In the genomic region with DNA sequence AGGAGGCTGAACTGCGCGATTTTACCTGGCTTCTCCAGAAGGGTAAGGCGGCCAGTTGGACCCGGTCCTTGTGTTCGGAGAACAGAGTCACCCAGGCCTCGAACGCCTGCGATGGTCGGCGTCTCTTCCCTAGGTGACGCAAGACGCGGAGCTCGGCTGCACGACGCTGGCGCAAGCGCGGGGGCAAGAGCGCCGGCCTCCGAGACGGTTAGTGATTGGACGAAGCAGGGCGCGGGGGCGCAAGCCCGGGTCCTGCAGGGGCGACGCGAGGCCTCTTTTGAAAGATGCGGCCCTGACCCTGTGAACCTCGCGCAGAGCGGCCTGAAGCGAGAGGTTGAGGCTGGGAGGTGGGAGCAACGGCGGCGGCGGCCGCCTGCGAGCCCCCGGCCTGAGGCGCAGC, we compare ENCODE assay signal across 31 cellular contexts. TPM values are rescaled to one million over a fixed set of nuclear protein-coding genes. Genes with fewer than 3 reads are reported as not detected.
"Had no signal": no experiment of that assay in that cellular context is flagged by ENCODE, and none has a peak within 500 bp of the region (broad histone marks: within the 10 kb centered on the region; RNA-seq: fewer than 3 reads in every experiment).

No MANE protein-coding gene starts in this region.

- H3K4me3 ChIP-seq: ascending aorta, cardiac muscle cell, Peyer's patch had no signal

- DNase-seq: activated CD4-positive, alpha-beta T cell treated with anti-CD3 and anti-CD28 coated beads for 36 hours; activated CD4-positive, alpha-beta T cell treated with anti-CD3 and anti-CD28 coated beads, Interleukin-2, amount 10 ng/mL, durations not matched to agents 7 days and 5 days; activated CD4-positive, alpha-beta T cell treated with anti-CD3 and anti-CD28 coated beads, Interleukin-2, amount 50 U/mL, for 48 hours; activated CD8-positive, alpha-beta T cell treated with anti-CD3 and anti-CD28 coated beads, Interleukin-2, amount 10 ng/mL, durations not matched to agents 7 days and 5 days; activated naive CD4-positive, alpha-beta T cell; activated naive CD4-positive, alpha-beta T cell treated with anti-CD3 and anti-CD28 coated beads, Interleukin-2, amount 50 U/mL, for 16 hours; activated naive CD8-positive, alpha-beta T cell treated with anti-CD3 and anti-CD28 coated beads for 36 hours; activated T-cell treated with anti-CD3 and anti-CD28 coated beads, Interleukin-2, amount 50 U/mL, for 24 hours; amniotic stem cell; MM.1S; MV-4-11; NCI-H1092; NCI-H1436 treated with DMSO at 0.1 percent for 48 hours; NCI-H1694 treated with DMSO at 0.1 percent for 48 hours; NCI-H2029; NCI-H2107; NCI-H2171; NCI-H510A; NCI-H526; NCI-H748 treated with DMSO at 0.1 percent for 48 hours; NK-92 treated with Interleukin-12 subunit alpha and Interleukin-12 subunit beta, amount 100 ng/mL, for 24 hours; PC-3; Peyer's patch; RPMI8226 had no signal

- H3K4me2 ChIP-seq: KMS-11 had no signal

- H3K4me1 ChIP-seq: ascending aorta, Peyer's patch had no signal

- FAIRE-seq: TTC549 had no signal

- ATAC-seq: activated CD4-positive, alpha-beta T cell treated with anti-CD3 and anti-CD28 coated beads for 36 hours; activated CD4-positive, CD25-positive, alpha-beta regulatory T cell treated with anti-CD3 and anti-CD28 coated beads, Interleukin-2, amount 50 U/mL, for 24 hours; activated CD8-positive, alpha-beta T cell treated with anti-CD3 and anti-CD28 coated beads, Interleukin-2, amount 10 ng/mL, durations not matched to agents 7 days and 5 days; PC-3; WTC11 had no signal

- H3K27me3 ChIP-seq: ascending aorta, cardiac muscle cell, Peyer's patch had no signal

- H3K9me3 ChIP-seq: ascending aorta, Peyer's patch had no signal

- H3K9ac ChIP-seq: KMS-11 had no signal

- H3K27ac ChIP-seq: ascending aorta, cardiac muscle cell, KMS-11, Peyer's patch had no signal

- H3K36me3 ChIP-seq: ascending aorta, cardiac muscle cell, Peyer's patch had no signal

RNA-seq across cellular contexts. Expression of gene ADAD1, which starts 0.4 kb away (rescaled TPM):
- total RNA-seq: activated CD4-positive, alpha-beta T cell treated with anti-CD3 and anti-CD28 coated beads for 36 hours; activated CD4-positive, alpha-beta T cell treated with anti-CD3 and anti-CD28 coated beads, Interleukin-2, amount 10 ng/mL, durations not matched to agents 7 days and 5 days; activated CD8-positive, alpha-beta T cell treated with anti-CD3 and anti-CD28 coated beads, Interleukin-2, amount 10 ng/mL, durations not matched to agents 7 days and 5 days; activated naive CD8-positive, alpha-beta T cell treated with anti-CD3 and anti-CD28 coated beads for 36 hours; ascending aorta; cardiac muscle cell; LHCN-M2; PC-3; Peyer's patch; WTC11 had no signal
- polyA plus RNA-seq: cardiac muscle cell had no signal
